ENCODE assay signal across 18 cellular contexts in genomic region chr16:78177927-78178326, GRCh38.
DNase-seq lines count a peak whose midpoint lies in the region; ATAC-seq, FAIRE-seq and TF ChIP-seq lines count a peak whose summit lies in the region.
"Had no signal": no experiment of that assay in that cellular context is flagged by ENCODE, and none has a peak within 500 bp of the region (broad histone marks: within the 10 kb centered on the region; RNA-seq: fewer than 3 reads in every experiment).

No MANE protein-coding gene starts in this region.

- H2BK12ac ChIP-seq in trophoblast cell (ENCODE audit: low read length) = no peak overlapping the region

- H2AFZ ChIP-seq in trophoblast cell (ENCODE audit: insufficient read depth, low read length, poor library complexity) = no peak overlapping the region

- H3K9ac ChIP-seq in trophoblast cell (ENCODE audit: low read length) = no peak overlapping the region

- no peaks in the 10 kb centered on the region for H3K9me3 ChIP-seq in trophoblast cell (ENCODE audit: insufficient read depth, low read depth, low read length)
- H3K9me3 ChIP-seq: ascending aorta, uterus had no signal

- no peak for FAIRE-seq in GM12891 (lab: Jason Lieb, UNC)
- FAIRE-seq: A204.1 had no signal

- H3K4me3 ChIP-seq in trophoblast cell (ENCODE audit: low read depth, low read length) = no peak overlapping the region
- H3K4me3 ChIP-seq: ascending aorta, esophagus squamous epithelium, SK-N-MC, uterus had no signal

- no peaks in the 10 kb centered on the region for H3K79me1 ChIP-seq in trophoblast cell (ENCODE audit: low read length)

- H3K18ac ChIP-seq in trophoblast cell (ENCODE audit: low read length) = no peak overlapping the region

- no peak overlapping the region for H2BK5ac ChIP-seq in trophoblast cell (ENCODE audit: low read depth, low read length, poor library complexity)

- no peak overlapping the region for H2AK5ac ChIP-seq in trophoblast cell (ENCODE audit: low read length)

- peak; percentile 13 to 64 for DNase-seq in NCI-H2081 (lab: John Stamatoyannopoulos, UW)
- no peak for DNase-seq in NCI-H2081 treated with DMSO at 0.1 percent for 48 hours (lab: John Stamatoyannopoulos, UW)
- DNase-seq in NCI-H748 treated with DMSO at 0.1 percent for 48 hours (lab: John Stamatoyannopoulos, UW) = peak; percentile 59
- peak; percentile 46 for DNase-seq in globus pallidus (ENCODE audit: low spot score)
- no peak for DNase-seq in trophoblast cell
- no peak for DNase-seq in SIG-M5 (lab: John Stamatoyannopoulos, UW)
- DNase-seq in GM12891 (ENCODE audit: insufficient read length, low spot score) = no peak
- DNase-seq: CD4-positive, alpha-beta memory T cell; esophagus squamous epithelium; left ventricle myocardium superior; NCI-H1105; NK-92 treated with Interleukin-12 subunit alpha and Interleukin-12 subunit beta, amount 100 ng/mL, for 24 hours; nucleus accumbens; uterus had no signal

- no peak for ATAC-seq in GM19467 (IDR thresholded peaks at IDR 0.05; ENCODE audit: unreplicated experiment)
- ATAC-seq: left ventricle myocardium superior had no signal

- H2BK120ac ChIP-seq in trophoblast cell (ENCODE audit: insufficient read depth, low read length, poor library complexity) = no peak overlapping the region

- no peak for TF ChIP-seq POLR2A in GM12891 (IDR thresholded peaks at IDR 0.05; ENCODE audit: low read depth, low read length)

- no peaks in the 10 kb centered on the region for H3K36me3 ChIP-seq in trophoblast cell (ENCODE audit: control insufficient read depth in 1 of 2, insufficient read depth in 2 of 2, low read length in 2 of 2)
- H3K36me3 ChIP-seq: ascending aorta, esophagus squamous epithelium, uterus had no signal

- H3K23ac ChIP-seq in trophoblast cell (ENCODE audit: low read length) = no peak overlapping the region

- no peak overlapping the region for H3K14ac ChIP-seq in trophoblast cell (ENCODE audit: low read length)

- peak overlapping the region; percentile 43 for H4K8ac ChIP-seq in trophoblast cell (ENCODE audit: low read depth, low read length)

- H3K27me3 ChIP-seq in trophoblast cell (ENCODE audit: insufficient read depth, low read length) = no peaks in the 10 kb centered on the region
- H3K27me3 ChIP-seq: ascending aorta, esophagus squamous epithelium, uterus had no signal

- H3K79me2 ChIP-seq in trophoblast cell (ENCODE audit: control insufficient read depth, insufficient read depth, low read length, poor library complexity) = no peaks in the 10 kb centered on the region

- H4K12ac ChIP-seq in trophoblast cell (ENCODE audit: low read depth, low read length) = no peak overlapping the region

- WGBS in trophoblast cell (ENCODE audit: extremely low coverage, insufficient coverage, insufficient read length) = no CpG with 5 or more reads among the region's 3 CpGs

- no peak overlapping the region for H3K4me2 ChIP-seq in trophoblast cell (ENCODE audit: low read length)

- no peaks in the 10 kb centered on the region for H3K4me1 ChIP-seq in trophoblast cell (ENCODE audit: control insufficient read depth in 1 of 2, insufficient read depth in 2 of 2, low read length in 2 of 2)
- H3K4me1 ChIP-seq: ascending aorta, uterus had no signal

- H4K91ac ChIP-seq in trophoblast cell (ENCODE audit: low read depth, low read length) = no peak overlapping the region

- H3K27ac ChIP-seq in trophoblast cell (ENCODE audit: low read depth, low read length) = no peak overlapping the region
- H3K27ac ChIP-seq: ascending aorta, esophagus squamous epithelium, SK-N-MC, uterus had no signal

- no peak overlapping the region for H3K4ac ChIP-seq in trophoblast cell (ENCODE audit: low read depth, low read length)

TF ChIP-seq in GM12891, 5 proteins besides CTCF, POLR2A, EP300 and RAD21:
- no peak for TF ChIP-seq SPI1 (IDR thresholded peaks at IDR 0.05; ENCODE audit: low read depth, low read length)
- TF ChIP-seq POLR2AphosphoS5 (IDR thresholded peaks at IDR 0.05; ENCODE audit: low read depth, low read length) = no peak
- no peak for TF ChIP-seq POU2F2 (IDR thresholded peaks at IDR 0.05; ENCODE audit: low read depth, low read length)
- TF ChIP-seq TAF1 (IDR thresholded peaks at IDR 0.05; ENCODE audit: low read depth, low read length) = no peak
- no peak for TF ChIP-seq PAX5 (IDR thresholded peaks at IDR 0.05; ENCODE audit: insufficient read depth, low read length, severe bottlenecking)

Comparison
In these comparisons a context has a peak if more than half of its experiments do, and no peak if none do; other contexts are left out.
1. DNase-seq: peak in NCI-H2081 (2 of 2), NCI-H748 treated with DMSO at 0.1 percent for 48 hours (single experiment) and globus pallidus (single experiment); none in NCI-H2081 treated with DMSO at 0.1 percent for 48 hours (single experiment), trophoblast cell (0 of 2), SIG-M5 (single experiment) and GM12891 (single experiment).